In the genomic region with DNA sequence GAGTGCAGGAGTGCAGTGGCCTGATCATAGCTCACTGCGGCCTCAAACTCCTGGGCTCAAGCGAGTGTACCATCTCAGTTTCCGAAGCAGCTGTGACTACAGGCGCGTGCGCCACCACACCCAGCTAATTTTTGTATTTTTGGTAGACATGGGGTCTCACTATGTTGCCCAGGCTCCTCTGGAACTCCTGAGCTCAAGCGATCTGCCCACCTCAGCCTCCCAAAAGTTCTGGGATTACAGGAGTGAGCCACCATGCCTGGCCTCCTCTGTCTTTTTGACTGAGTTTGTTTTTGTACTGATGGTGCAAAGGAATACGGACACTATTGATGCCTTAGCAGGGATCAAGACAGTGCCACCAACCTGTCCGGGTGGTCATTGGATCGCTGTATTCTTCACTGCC, we compare ENCODE assay signal across 26 cellular contexts.
"Had no signal": no experiment of that assay in that cellular context is flagged by ENCODE, and none has a peak within 500 bp of the region (broad histone marks: within the 10 kb centered on the region; RNA-seq: fewer than 3 reads in every experiment).

No MANE protein-coding gene starts in this region.

- H3K27me3 ChIP-seq: colonic mucosa, thyroid gland, upper lobe of left lung, uterus had no signal

- H3K9me3 ChIP-seq: colonic mucosa, neutrophil, psoas muscle, thyroid gland, upper lobe of left lung, uterus had no signal

- H3K4me3 ChIP-seq: colonic mucosa, lung, psoas muscle, spleen, suprapubic skin, thyroid gland, upper lobe of left lung, uterus had no signal

- H3K36me3 ChIP-seq: colonic mucosa, neutrophil, spleen, suprapubic skin, thyroid gland, upper lobe of left lung, uterus had no signal

- ATAC-seq: left colon, left ventricle myocardium superior, natural killer cell, psoas muscle, sciatic nerve had no signal

- H3K9me3 Mint-ChIP-seq: natural killer cell had no signal

- H3K27ac Mint-ChIP-seq: endodermal cell had no signal

- H3K36me3 Mint-ChIP-seq: natural killer cell had no signal

- DNase-seq: cerebellar nuclear complex; colonic mucosa; effector CD4-positive, alpha-beta T cell; endodermal cell; erythroblast; foreskin melanocyte; head of caudate nucleus; hippocampal formation; left colon; left ventricle myocardium superior; mesendoderm; natural killer cell; psoas muscle; retina; spleen; stimulated activated CD4-positive, alpha-beta T cell treated with anti-CD3 and anti-CD28 coated beads, Interleukin-15, amount 100 ng/mL, for 24 hours; stimulated activated CD4-positive, alpha-beta T cell treated with anti-CD3 and anti-CD28 coated beads, Interleukin-1b, Interleukin-23, amount 100 ng/mL, for 48 hours; stimulated activated CD4-positive, alpha-beta T cell treated with anti-CD3 and anti-CD28 coated beads, Interleukin-4, amount 100 ng/mL, for 24 hours; stimulated activated naive CD4-positive, alpha-beta T cell; thyroid gland; upper lobe of left lung; uterus had no signal

- H3K27ac ChIP-seq: colonic mucosa, neutrophil, psoas muscle, spleen, suprapubic skin, thyroid gland, upper lobe of left lung, uterus had no signal
